ENCODE assay signal across 19 cellular contexts in the genomic region with DNA sequence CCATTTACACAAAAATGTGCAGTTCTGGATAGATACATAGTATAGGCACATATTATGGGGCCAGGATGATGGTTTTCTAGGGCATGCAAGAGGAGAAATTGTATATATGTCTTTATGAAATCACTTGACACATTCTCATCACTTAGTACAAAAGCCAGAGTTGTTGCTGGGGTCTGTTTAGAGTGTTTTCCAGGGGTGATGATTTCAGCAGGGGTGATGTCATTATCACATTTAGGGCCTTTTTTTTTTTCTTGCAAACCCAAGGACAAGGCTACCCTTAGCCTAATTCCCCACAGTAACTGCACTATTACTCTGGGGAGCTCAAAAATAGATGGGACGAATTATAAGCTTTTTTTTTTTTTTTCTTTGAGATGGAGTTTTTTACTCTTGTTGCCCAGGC. TPM values are rescaled to one million over a fixed set of nuclear protein-coding genes. Genes with fewer than 3 reads are reported as not detected.
"Had no signal": no experiment of that assay in that cellular context is flagged by ENCODE, and none has a peak within 500 bp of the region (broad histone marks: within the 10 kb centered on the region; RNA-seq: fewer than 3 reads in every experiment).

No MANE protein-coding gene starts in this region.

- H3K4me3 ChIP-seq: coronary artery, esophagus squamous epithelium, gastrocnemius medialis, thyroid gland, upper lobe of right lung had no signal

- H3K9me3 ChIP-seq: esophagus squamous epithelium, gastrocnemius medialis, thyroid gland, upper lobe of right lung had no signal

- ATAC-seq: gastrocnemius medialis, left ventricle myocardium superior, upper lobe of right lung had no signal

- H3K27me3 Mint-ChIP-seq: progenitor cell of endocrine pancreas; stimulated activated naive CD8-positive, alpha-beta T cell treated with anti-CD3 and anti-CD28 coated beads, Interleukin-15, Interleukin-2, amounts not matched to agents 100 ng/mL and 50 ng/mL, for 24 hours had no signal

- DNase-seq: activated naive CD4-positive, alpha-beta T cell treated with Interleukin-2 at 50 U/mL for 16 hours; amygdala; cerebellar nuclear complex; endodermal cell; esophagus squamous epithelium; gastrocnemius medialis; hypothalamus; left ventricle myocardium superior; retina; stimulated activated CD4-positive, alpha-beta T cell treated with anti-CD3 and anti-CD28 coated beads, Interleukin-4, amount 100 ng/mL, for 4 hours; substantia nigra; T-helper 9 cell had no signal

- H3K27ac ChIP-seq: coronary artery, thyroid gland, upper lobe of right lung had no signal

- H3K27ac Mint-ChIP-seq: endodermal cell; progenitor cell of endocrine pancreas; stimulated activated naive CD8-positive, alpha-beta T cell treated with anti-CD3 and anti-CD28 coated beads, Interleukin-15, Interleukin-2, amounts not matched to agents 100 ng/mL and 50 ng/mL, for 24 hours had no signal

- H3K4me3 Mint-ChIP-seq: endodermal cell had no signal

- H3K9me3 Mint-ChIP-seq: endodermal cell; stimulated activated naive CD8-positive, alpha-beta T cell treated with anti-CD3 and anti-CD28 coated beads, Interleukin-15, Interleukin-2, amounts not matched to agents 100 ng/mL and 50 ng/mL, for 24 hours had no signal

- H3K27me3 ChIP-seq: esophagus squamous epithelium, gastrocnemius medialis, thyroid gland, upper lobe of right lung had no signal

RNA-seq across cellular contexts. Expression of a gene that starts 21.2 kb away (rescaled TPM):
- total RNA-seq: endodermal cell; gastrocnemius medialis; left ventricle myocardium superior; progenitor cell of endocrine pancreas; T-helper 1 cell treated with Interleukin-12 subunit alpha and Interleukin-12 subunit beta and Interleukin-4 antibody, amounts not matched to agents 30 ng/mL and 1 ng/mL, for 36 hours; upper lobe of right lung had no signal
- polyA plus RNA-seq: neural cell had no signal
